ENCODE assay signal across 12 cellular contexts in genomic region chr4:179095585-179096228, GRCh38.
DNase-seq lines count a peak whose midpoint lies in the region; TF ChIP-seq lines count a peak whose summit lies in the region.
"Had no signal": no experiment of that assay in that cellular context is flagged by ENCODE, and none has a peak within 500 bp of the region (broad histone marks: within the 10 kb centered on the region; RNA-seq: fewer than 3 reads in every experiment).

No MANE protein-coding gene starts in this region.

- TF ChIP-seq RAD21 in liver (IDR thresholded peaks at IDR 0.05), result no peak

- no peaks in the 10 kb centered on the region for H3K9me3 ChIP-seq in adrenal gland (replicated peaks in 1 of 3)
- H3K9me3 ChIP-seq in liver (ENCODE audit: control insufficient read depth in 4 of 4, low read length in 3 of 4), result no peaks in the 10 kb centered on the region
- H3K9me3 ChIP-seq in stomach, result peaks cover 0 to 7% (median 5%) of the 10 kb centered on the region in 4 donors
- H3K9me3 ChIP-seq: esophagus squamous epithelium, upper lobe of right lung had no signal

- no peaks in the 10 kb centered on the region for H3K36me3 ChIP-seq in adrenal gland (replicated peaks in 1 of 2)
- H3K36me3 ChIP-seq in liver (ENCODE audit: control insufficient read depth in 4 of 4, insufficient read depth in 3 of 4, low read depth in 1 of 4, low read length in 3 of 4), result no peaks in the 10 kb centered on the region
- no peaks in the 10 kb centered on the region for H3K36me3 ChIP-seq in stomach
- H3K36me3 ChIP-seq: esophagus squamous epithelium, upper lobe of right lung had no signal

- TF ChIP-seq EP300 in stomach (IDR thresholded peaks at IDR 0.05), result no peak

- peak; percentile 2 for DNase-seq in GM12865 (ENCODE audit: low read depth)
- DNase-seq in Kasumi-1 (lab: John Stamatoyannopoulos, UW), result peak; percentile 36 to 49
- DNase-seq in adrenal gland, result peak in 5 of 7 donors; percentile 14 to 35 (median 28)
- DNase-seq in AG20443 (ENCODE audit: low spot score), result no peak
- DNase-seq in effector CD4-positive, alpha-beta T cell, result no peak
- DNase-seq in stomach, result no peak
- DNase-seq in occipital lobe (lab: John Stamatoyannopoulos, UW), result no peak
- DNase-seq: esophagus squamous epithelium, NCI-H2081 treated with DMSO at 0.1 percent for 48 hours, Right ventricle myocardium superior, upper lobe of right lung had no signal

- H3K4me1 ChIP-seq in adrenal gland (replicated peaks in 1 of 2) (no peaks in the 10 kb centered on the region), liver (ENCODE audit: control insufficient read depth in 4 of 4, insufficient read depth in 4 of 4, low read length in 3 of 4) (no peaks in the 10 kb centered on the region), stomach (no peaks in the 10 kb centered on the region)
- H3K4me1 ChIP-seq: esophagus squamous epithelium, upper lobe of right lung had no signal

- TF ChIP-seq POLR2A in adrenal gland (IDR thresholded peaks at IDR 0.05) (no peak), stomach (IDR thresholded peaks at IDR 0.05) (no peak)

- no peak for TF ChIP-seq CTCF in GM12865 (IDR thresholded peaks at IDR 0.05; ENCODE audit: insufficient read depth, low read depth, low read length, missing control alignments)
- no peak for TF ChIP-seq CTCF in adrenal gland (IDR thresholded peaks at IDR 0.05)
- TF ChIP-seq CTCF in liver (IDR thresholded peaks at IDR 0.05; ENCODE audit: low read depth, low read length, missing input control), result no peak
- TF ChIP-seq CTCF in stomach (IDR thresholded peaks at IDR 0.05), result no peak

- H3K27ac ChIP-seq in adrenal gland, result no peak overlapping the region
- H3K27ac ChIP-seq in liver (ENCODE audit: low read depth in 1 of 2, low read length in 2 of 2), result no peak overlapping the region
- H3K27ac ChIP-seq in stomach, result no peak overlapping the region
- H3K27ac ChIP-seq: esophagus squamous epithelium, upper lobe of right lung had no signal

- intact Hi-C loops in adrenal gland (cut with DNase I) (no loop called here), stomach (cut with DNase I; ENCODE audit: low total_unique reads) (no loop called here)

- WGBS in adrenal gland, 4 donors, result 15 to 24% (median 18%) methylated on average over 4 of the region's 4 CpGs
- WGBS in liver, result 22% methylated on average over 4 of the region's 4 CpGs
- 20 to 23% (median 21%) methylated on average over 4 of the region's 4 CpGs for WGBS in stomach, 5 donors

- H3K9ac ChIP-seq in liver (ENCODE audit: low read depth in 1 of 2, low read length in 2 of 2), result no peak overlapping the region

- H3K4me3 ChIP-seq in GM12865 (ENCODE audit: low read depth, low read length) (no peak overlapping the region), adrenal gland (no peak overlapping the region), liver (ENCODE audit: low read depth in 1 of 3, low read length in 3 of 3) (no peak overlapping the region), stomach (no peak overlapping the region)
- H3K4me3 ChIP-seq: esophagus squamous epithelium, upper lobe of right lung had no signal

- H3K27me3 ChIP-seq in adrenal gland (no peaks in the 10 kb centered on the region), liver (ENCODE audit: control insufficient read depth in 4 of 4, insufficient read depth in 4 of 4, low read length in 3 of 4) (no peaks in the 10 kb centered on the region), stomach (no peaks in the 10 kb centered on the region)
- H3K27me3 ChIP-seq: esophagus squamous epithelium, upper lobe of right lung had no signal

TF ChIP-seq in liver, 16 proteins besides CTCF, POLR2A, EP300 and RAD21:
- TF ChIP-seq FOXA1 (IDR thresholded peaks at IDR 0.05) (no peak), REST (IDR thresholded peaks at IDR 0.05) (peak; percentile 98)

Comparison
In these comparisons a context has a peak if more than half of its experiments do, and no peak if none do; other contexts are left out.
1. DNase-seq: peak in GM12865 (single experiment), Kasumi-1 (2 of 2) and adrenal gland (5 of 7); none in AG20443 (single experiment), effector CD4-positive, alpha-beta T cell (single experiment), stomach (single experiment) and occipital lobe (single experiment).